ENCODE assay signal across 20 cellular contexts in genomic region chr7:108138911-108139310, GRCh38. TPM values are rescaled to one million over a fixed set of nuclear protein-coding genes. Genes with fewer than 3 reads are reported as not detected.
DNase-seq lines count a peak whose midpoint lies in the region; ATAC-seq, FAIRE-seq and TF ChIP-seq lines count a peak whose summit lies in the region.
"Had no signal": no experiment of that assay in that cellular context is flagged by ENCODE, and none has a peak within 500 bp of the region (broad histone marks: within the 10 kb centered on the region; RNA-seq: fewer than 3 reads in every experiment).

No MANE protein-coding gene starts in this region.

- no peak for TF ChIP-seq POLR2A in endothelial cell of umbilical vein (IDR thresholded peaks at IDR 0.05; ENCODE audit: low read depth, low read length)

- peaks cover 18% of the 10 kb centered on the region for H3K4me1 Mint-ChIP-seq in T-helper 2 cell treated with Interferon-gamma antibody and Interleukin-4, amounts not matched to agents 5 μg/mL and 100 μg/mL, for 36 hours (ENCODE audit: low read depth)

- TF ChIP-seq CTCF in endothelial cell of umbilical vein (IDR thresholded peaks at IDR 0.05; ENCODE audit: extremely low read depth in 1 of 2, insufficient read depth in 1 of 2, low read depth in 1 of 2, low read length in 2 of 2) (no peak), keratinocyte (optimal IDR thresholded peaks at IDR 0.05 in 1 of 3, IDR thresholded peaks at IDR 0.05 in 1 of 3, conservative IDR thresholded peaks at IDR 0.05 in 1 of 3; ENCODE audit: extremely low read depth in 1 of 3, insufficient read depth in 2 of 3, low read length in 3 of 3) (no peak)

- no peak overlapping the region for H3K4me3 Mint-ChIP-seq in T-helper 2 cell treated with Interferon-gamma antibody and Interleukin-4, amounts not matched to agents 5 μg/mL and 100 μg/mL, for 36 hours
- H3K4me3 Mint-ChIP-seq: CD8-positive, alpha-beta memory T cell had no signal

- ATAC-seq in HG02973 (IDR thresholded peaks at IDR 0.05; ENCODE audit: unreplicated experiment) (no peak), HG03025 (IDR thresholded peaks at IDR 0.05; ENCODE audit: low FRiP score, unreplicated experiment) (no peak), GM18498 (IDR thresholded peaks at IDR 0.05; ENCODE audit: unreplicated experiment) (no peak)
- ATAC-seq: Panc1 had no signal

- H3K27ac ChIP-seq in endothelial cell of umbilical vein (ENCODE audit: insufficient read depth, low read depth, low read length): no peak overlapping the region
- H3K27ac ChIP-seq in keratinocyte (ENCODE audit: control insufficient read depth, insufficient read depth, low read length): no peak overlapping the region
- H3K27ac ChIP-seq: BLaER1, KMS-11 had no signal

- intact Hi-C loops in endothelial cell of umbilical vein (cut with micrococcal nuclease): no loop called here

- H2AFZ ChIP-seq in endothelial cell of umbilical vein (ENCODE audit: low read depth, low read length) (no peak overlapping the region), keratinocyte (ENCODE audit: control insufficient read depth, low read length) (no peak overlapping the region)

- CTCF ChIA-PET in endothelial cell of umbilical vein (lab: Charles Lee): interaction anchor here (1.0 to 1.2 kb wide), 2 partner anchors 9 to 151 kb away, joined by 3 read pairs; partner anchors contain the start of gene LAMB4

- H3K79me2 ChIP-seq in endothelial cell of umbilical vein (ENCODE audit: control insufficient read depth, insufficient read depth, low read length) (no peaks in the 10 kb centered on the region), keratinocyte (ENCODE audit: control insufficient read depth, insufficient read depth, low read length) (no peaks in the 10 kb centered on the region)

- peak; percentile 76 for FAIRE-seq in endothelial cell of umbilical vein (lab: Jason Lieb, UNC)
- peak; percentile 34 for FAIRE-seq in keratinocyte (lab: Jason Lieb, UNC)
- FAIRE-seq: H54 had no signal

- H4K20me1 ChIP-seq in endothelial cell of umbilical vein (replicated peaks; ENCODE audit: control insufficient read depth, extremely low read depth, insufficient read depth, low read length): no peaks in the 10 kb centered on the region
- H4K20me1 ChIP-seq in keratinocyte (ENCODE audit: control insufficient read depth, extremely low read depth, insufficient read depth, low read length): no peaks in the 10 kb centered on the region
- H4K20me1 ChIP-seq: BLaER1 had no signal

- peaks cover 24% of the 10 kb centered on the region for H3K27me3 Mint-ChIP-seq in T-helper 2 cell treated with Interferon-gamma antibody and Interleukin-4, amounts not matched to agents 5 μg/mL and 100 μg/mL, for 36 hours (ENCODE audit: low read depth)

- BruUV-seq in endothelial cell of umbilical vein (replicated peaks; lab: Mats Ljungman, UMichigan): no TSS peak

- dilution Hi-C loops in endothelial cell of umbilical vein (cut with MboI; ENCODE audit: extremely low pct_ligation_motif_present, low sequenced_read_pairs): no loop called here
- dilution Hi-C loops in keratinocyte (cut with MboI; ENCODE audit: extremely low pct_ligation_motif_present, low sequenced_read_pairs): no loop called here

- in situ Hi-C loops in SK-MEL-5 (cut with HindIII; ENCODE audit: low pct_unique_long_range_greater_than_20kb, low sequenced_read_pairs): no loop called here

- H3K27me3 ChIP-seq in endothelial cell of umbilical vein (ENCODE audit: control insufficient read depth in 2 of 2, insufficient read depth in 2 of 2, low read length in 2 of 2): no peaks in the 10 kb centered on the region
- no peaks in the 10 kb centered on the region for H3K27me3 ChIP-seq in keratinocyte (ENCODE audit: control insufficient read depth, extremely low read depth, insufficient read depth, low read length)
- H3K27me3 ChIP-seq: BLaER1, MG63 had no signal

- H3K27ac Mint-ChIP-seq in T-helper 2 cell treated with Interferon-gamma antibody and Interleukin-4, amounts not matched to agents 5 μg/mL and 100 μg/mL, for 36 hours: no peak overlapping the region
- H3K27ac Mint-ChIP-seq: CD8-positive, alpha-beta memory T cell had no signal

- H3K9me1 ChIP-seq in endothelial cell of umbilical vein (replicated peaks; ENCODE audit: control insufficient read depth, extremely low read depth, insufficient read depth, low read length) (no peaks in the 10 kb centered on the region), keratinocyte (ENCODE audit: control insufficient read depth, extremely low read depth, insufficient read depth, low read length) (no peaks in the 10 kb centered on the region)

- H3K9me3 ChIP-seq in endothelial cell of umbilical vein (replicated peaks; ENCODE audit: control insufficient read depth, insufficient read depth, low read length) (no peaks in the 10 kb centered on the region), keratinocyte (ENCODE audit: control insufficient read depth, low read depth, low read length) (no peaks in the 10 kb centered on the region)
- H3K9me3 ChIP-seq: BLaER1, MG63 had no signal

- no peak overlapping the region for H3K4me2 ChIP-seq in endothelial cell of umbilical vein (ENCODE audit: insufficient read depth, low read length)
- H3K4me2 ChIP-seq in keratinocyte (ENCODE audit: control insufficient read depth, extremely low read depth, insufficient read depth, low read depth, low read length): no peak overlapping the region
- H3K4me2 ChIP-seq: BLaER1, KMS-11 had no signal

- H3K4me3 ChIP-seq in endothelial cell of umbilical vein (replicated peaks in 1 of 3; ENCODE audit: insufficient read depth in 1 of 3, low read depth in 1 of 3, low read length in 3 of 3) (no peak overlapping the region), keratinocyte (ENCODE audit: control insufficient read depth in 2 of 3, extremely low read depth in 1 of 3, insufficient read depth in 2 of 3, low read depth in 1 of 3, low read length in 3 of 3) (no peak overlapping the region)
- H3K4me3 ChIP-seq: BLaER1, MG63 had no signal

- POLR2A ChIA-PET in endothelial cell of umbilical vein (lab: Charles Lee): interaction anchor here (0.5 kb wide), 1 partner anchor 42 kb away, joined by 3 read pairs; no protein-coding TSS in a partner anchor

- DNase-seq in SK-MEL-5 (ENCODE audit: low read depth, low spot score) (peak; percentile 45), endothelial cell of umbilical vein (ENCODE audit: low read depth, low spot score) (peak; percentile 44), keratinocyte (ENCODE audit: low read depth, low spot score) (no peak)
- DNase-seq in T-helper 2 cell treated with Interferon-gamma antibody and Interleukin-4, amounts not matched to agents 5 μg/mL and 100 μg/mL, for 36 hours (ENCODE audit: low spot score): no peak
- DNase-seq: CD8-positive, alpha-beta memory T cell; DND-41; GF-D8; MG63; NCI-H1105 treated with DMSO at 0.1 percent for 48 hours; NCI-H187; NCI-H446; NCI-H748 treated with DMSO at 0.1 percent for 48 hours; SHP77 treated with DMSO at 0.1 percent for 48 hours had no signal

- H3K9ac ChIP-seq in endothelial cell of umbilical vein (replicated peaks; ENCODE audit: extremely low read depth, insufficient read depth, low read length) (no peak overlapping the region), keratinocyte (ENCODE audit: control insufficient read depth, extremely low read depth, insufficient read depth, low read length) (no peak overlapping the region)
- H3K9ac ChIP-seq: BLaER1, KMS-11 had no signal

- H3K9me3 Mint-ChIP-seq in T-helper 2 cell treated with Interferon-gamma antibody and Interleukin-4, amounts not matched to agents 5 μg/mL and 100 μg/mL, for 36 hours: no peaks in the 10 kb centered on the region
- H3K9me3 Mint-ChIP-seq: CD8-positive, alpha-beta memory T cell had no signal

- H3K36me3 ChIP-seq in endothelial cell of umbilical vein (ENCODE audit: control insufficient read depth in 2 of 2, extremely low read depth in 1 of 2, insufficient read depth in 2 of 2, low read length in 2 of 2) (no peaks in the 10 kb centered on the region), keratinocyte (ENCODE audit: control insufficient read depth in 2 of 2, extremely low read depth in 1 of 2, insufficient read depth in 2 of 2, low read length in 2 of 2) (no peaks in the 10 kb centered on the region)
- H3K36me3 ChIP-seq: BLaER1, MG63 had no signal

- H3K4me1 ChIP-seq in endothelial cell of umbilical vein (ENCODE audit: control insufficient read depth, extremely low read depth, insufficient read depth, low read length): no peaks in the 10 kb centered on the region
- no peaks in the 10 kb centered on the region for H3K4me1 ChIP-seq in keratinocyte (ENCODE audit: control insufficient read depth, extremely low read depth, insufficient read depth, low read length)

- peaks cover 3% of the 10 kb centered on the region for H3K36me3 Mint-ChIP-seq in T-helper 2 cell treated with Interferon-gamma antibody and Interleukin-4, amounts not matched to agents 5 μg/mL and 100 μg/mL, for 36 hours (ENCODE audit: low read depth)
- H3K36me3 Mint-ChIP-seq: CD8-positive, alpha-beta memory T cell had no signal

TF ChIP-seq in endothelial cell of umbilical vein, 7 proteins besides CTCF, POLR2A, EP300 and RAD21 (continues in another document):
- no peak for TF ChIP-seq FOS (IDR thresholded peaks at IDR 0.05; ENCODE audit: borderline replicate concordance, insufficient read depth, low read length)
- TF ChIP-seq MYC (IDR thresholded peaks at IDR 0.05; ENCODE audit: low read depth, low read length): no peak
- no peak for TF ChIP-seq EZH2 (IDR thresholded peaks at IDR 0.05; ENCODE audit: borderline replicate concordance, low read depth, low read length, severe bottlenecking)

RNA-seq across cellular contexts. Expression of gene LAMB4, which starts 8.8 kb away (rescaled TPM):
- 0.11 and 0.32 TPM in 2 replicates for total RNA-seq in SK-MEL-5 (2014; rRNA removed; shearing (Covaris generic))
- polyA plus RNA-seq in SK-MEL-5 (2015; cell fraction: cytosol; rRNA removed): 0.05 and 0.77 TPM in 2 replicates
- 0.44 TPM in 1 of 2 replicates, not detected in the other for polyA plus RNA-seq in SK-MEL-5 (2015; cell fraction: nucleus; rRNA removed)
- total RNA-seq in endothelial cell of umbilical vein: 0.20 and 0.72 TPM in 2 replicates
- polyA plus RNA-seq in endothelial cell of umbilical vein: 0.15 and 0.43 TPM in 2 replicates
- polyA plus RNA-seq in endothelial cell of umbilical vein (2011; cell fraction: cytosol; rRNA removed): 0.27 and 0.30 TPM in 2 replicates
- 0.62 and 0.87 TPM in 2 replicates for polyA plus RNA-seq in endothelial cell of umbilical vein (2011; cell fraction: nucleus; rRNA removed)
- polyA plus RNA-seq in endothelial cell of umbilical vein (2012): 0.15 and 0.21 TPM in 2 replicates
- polyA minus RNA-seq in endothelial cell of umbilical vein: 0.66 and 0.81 TPM in 2 replicates
- not detected for polyA minus RNA-seq in endothelial cell of umbilical vein (2011; cell fraction: cytosol; rRNA and poly(A)+ RNA removed)
- polyA minus RNA-seq in endothelial cell of umbilical vein (2011; cell fraction: nucleus; rRNA and poly(A)+ RNA removed): 1.3 and 1.7 TPM in 2 replicates
- 1.6 to 10.3 TPM (median 3.7 TPM) in 3 replicates for polyA plus RNA-seq in keratinocyte
- 7.7 TPM for polyA plus RNA-seq in keratinocyte (2011; ENCODE audit: low read depth)
- polyA plus RNA-seq in keratinocyte (2011; cell fraction: cytosol; rRNA removed): 1.6 and 3.0 TPM in 2 replicates
- polyA plus RNA-seq in keratinocyte (2011; cell fraction: nucleus; rRNA removed): 20.0 and 20.1 TPM in 2 replicates
- polyA plus RNA-seq in keratinocyte (2012; ENCODE audit: low replicate concordance): 0.60 and 3.8 TPM in 2 replicates
- 0.85 to 16.0 TPM (median 6.0 TPM) in 3 replicates for polyA minus RNA-seq in keratinocyte
- polyA minus RNA-seq in keratinocyte (2011; cell fraction: cytosol; rRNA and poly(A)+ RNA removed): 1.7 TPM
- polyA minus RNA-seq in keratinocyte (2011; cell fraction: nucleus; rRNA and poly(A)+ RNA removed): 15.9 and 26.8 TPM in 2 replicates
- total RNA-seq: CD8-positive, alpha-beta memory T cell had no signal
- polyA plus RNA-seq: CD8-positive, alpha-beta memory T cell had no signal

Comparison
In these comparisons a context has a peak if more than half of its experiments do, and no peak if none do; other contexts are left out.
1. DNase-seq: peak in SK-MEL-5 (single experiment) and endothelial cell of umbilical vein (single experiment); none in keratinocyte (single experiment) and T-helper 2 cell treated with Interferon-gamma antibody and Interleukin-4, amounts not matched to agents 5 μg/mL and 100 μg/mL, for 36 hours (single experiment).